1 cellular context compared by ENCODE assay signal in the genomic region with DNA sequence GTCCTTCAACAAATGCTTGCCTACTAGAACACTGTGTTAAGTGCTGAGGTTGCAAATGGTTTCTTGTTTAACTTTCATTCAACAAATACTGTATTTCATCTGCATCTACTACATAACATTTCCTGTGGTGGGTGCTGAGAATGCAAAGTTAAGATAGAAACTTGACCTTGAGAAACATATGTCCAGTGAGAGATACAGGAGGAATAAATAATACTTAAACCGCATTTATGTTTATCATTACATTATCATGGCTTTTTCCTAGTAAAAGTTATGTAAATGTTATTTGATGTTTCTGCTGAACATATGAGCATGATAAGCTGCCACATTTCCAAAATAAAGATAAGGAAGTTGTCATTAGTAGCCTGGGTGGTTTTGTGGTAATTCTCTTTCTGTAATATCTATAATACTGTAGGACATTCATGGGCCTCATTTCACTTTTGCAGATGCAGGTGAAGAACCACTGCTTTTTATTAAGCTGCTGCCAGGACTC.
A peak's percentile ranks its signal among the peaks of the same experiment; 100 is the strongest.
TF ChIP-seq lines count a peak whose summit lies in the region.

No MANE protein-coding gene starts in this region.

TF ChIP-seq in HepG2, 621 proteins besides CTCF, POLR2A, EP300 and RAD21 (continued from another document):
- peak; percentile 23 to 55; a peak in 2 of 4 replicates for TF ChIP-seq MAFK (conservative IDR thresholded peaks at IDR 0.05 in 1 of 2, IDR thresholded peaks at IDR 0.05 in 1 of 2; ENCODE audit: low read length in 2 of 2)
